ENCODE assay signal across 28 cellular contexts in the genomic region with DNA sequence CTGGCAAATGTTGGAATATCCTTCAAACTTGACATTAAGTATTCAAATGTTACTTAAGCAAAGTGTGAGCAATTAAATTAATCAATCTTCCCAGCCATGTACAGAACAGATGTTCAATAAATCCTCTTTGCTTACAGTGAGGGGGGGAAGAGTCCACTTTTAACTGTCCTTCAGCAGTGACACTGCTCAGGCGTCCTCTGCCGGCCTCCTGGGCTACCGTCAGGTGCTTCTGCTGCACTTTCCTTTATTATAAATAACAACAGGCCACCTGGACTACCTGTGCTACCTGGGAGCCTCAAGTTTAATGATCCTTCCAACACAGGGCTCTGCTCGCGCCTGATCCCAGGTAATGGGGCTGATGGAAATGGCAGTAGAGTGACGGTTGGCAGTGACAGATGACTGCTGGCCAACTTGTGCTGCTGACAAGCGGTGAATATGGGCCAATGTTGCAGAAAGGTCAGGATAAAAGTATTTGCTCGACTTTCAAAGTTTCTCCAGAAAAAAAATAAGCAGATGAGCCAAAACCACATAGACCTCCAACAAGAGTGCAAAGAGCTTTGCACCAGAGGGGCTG.
"Had no signal": no experiment of that assay in that cellular context is flagged by ENCODE, and none has a peak within 500 bp of the region (broad histone marks: within the 10 kb centered on the region; RNA-seq: fewer than 3 reads in every experiment).

No MANE protein-coding gene starts in this region.

- ATAC-seq: activated T-cell treated with anti-CD3 and anti-CD28 coated beads, Interleukin-2, amount 50 U/mL, for 72 hours; esophagus mucosa; foreskin keratinocyte; gastrocnemius medialis; heart right ventricle; T-helper 17 cell; WTC11 had no signal

- H3K4me1 ChIP-seq: foreskin keratinocyte, gastrocnemius medialis had no signal

- H3K4me3 ChIP-seq: coronary artery, dorsolateral prefrontal cortex, gastrocnemius medialis, heart right ventricle had no signal

- H3K9me3 ChIP-seq: gastrocnemius medialis, heart right ventricle had no signal

- DNase-seq: activated CD4-positive, alpha-beta memory T cell treated with anti-CD3 and anti-CD28 coated beads, Interleukin-2, amount 10 ng/mL, durations not matched to agents 7 days and 5 days; activated CD4-positive, alpha-beta T cell treated with anti-CD3 and anti-CD28 coated beads for 1 hour; activated CD4-positive, alpha-beta T cell treated with anti-CD3 and anti-CD28 coated beads for 4 hours; activated CD4-positive, alpha-beta T cell treated with anti-CD3 and anti-CD28 coated beads, Interleukin-2, amount 10 ng/mL, durations not matched to agents 7 days and 5 days; activated CD4-positive, alpha-beta T cell treated with anti-CD3 and anti-CD28 coated beads, Interleukin-2, amount 50 U/mL, for 4 hours; activated CD8-positive, alpha-beta memory T cell treated with anti-CD3 and anti-CD28 coated beads, Interleukin-2, amount 50 U/mL, for 48 hours; activated gamma-delta T cell; activated naive CD4-positive, alpha-beta T cell treated with anti-CD3 and anti-CD28 coated beads, Interleukin-2, amount 50 U/mL, for 16 hours; activated naive CD4-positive, alpha-beta T cell treated with Interleukin-2 at 50 U/mL for 16 hours; activated T-cell treated with anti-CD3 and anti-CD28 coated beads for 4 hours; activated T-cell treated with anti-CD3 and anti-CD28 coated beads, Interleukin-2, amount 50 U/mL, for 24 hours; activated T-cell treated with anti-CD3 and anti-CD28 coated beads, Interleukin-2, amount 50 U/mL, for 72 hours; amniotic stem cell; anterior cingulate cortex; brain microvascular endothelial cell; dorsolateral prefrontal cortex; effector memory CD4-positive, alpha-beta T cell; endodermal cell; foreskin keratinocyte; gastrocnemius medialis; glutamatergic neuron; heart right ventricle; T-helper 1 cell; T-helper 17 cell; T1000 had no signal

- H3K27ac ChIP-seq: brain microvascular endothelial cell, coronary artery, dorsolateral prefrontal cortex, foreskin keratinocyte, gastrocnemius medialis, heart right ventricle had no signal

- H3K27me3 ChIP-seq: brain microvascular endothelial cell, foreskin keratinocyte, gastrocnemius medialis had no signal

- H3K36me3 ChIP-seq: brain microvascular endothelial cell, gastrocnemius medialis, heart right ventricle had no signal
